Comparison of ENCODE assay signal across 22 cellular contexts in the genomic region with DNA sequence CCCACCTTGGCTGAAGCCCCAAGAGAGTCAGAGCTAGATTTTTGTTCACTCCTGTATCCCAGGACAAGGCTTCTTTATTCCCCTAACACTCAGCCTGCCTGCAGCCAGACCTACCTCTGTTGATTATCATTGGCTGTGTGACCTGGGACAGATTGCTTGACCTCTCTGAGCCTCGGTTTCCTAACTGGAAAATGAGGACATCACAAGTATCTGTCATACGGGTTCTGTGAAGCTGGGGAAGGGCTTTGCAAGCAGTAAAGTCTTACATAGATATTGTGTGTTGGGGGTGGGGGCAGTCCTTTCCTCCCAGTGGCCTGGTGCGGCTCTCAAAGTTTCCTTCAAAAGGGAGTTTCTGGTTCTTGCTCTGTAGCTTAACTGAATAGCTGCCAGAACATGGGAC. TPM values are rescaled to one million over a fixed set of nuclear protein-coding genes. Genes with fewer than 3 reads are reported as not detected.
A peak's percentile ranks its signal among the peaks of the same experiment; 100 is the strongest.
DNase-seq lines count a peak whose midpoint lies in the region; ATAC-seq, FAIRE-seq and TF ChIP-seq lines count a peak whose summit lies in the region.
"Had no signal": no experiment of that assay in that cellular context is flagged by ENCODE, and none has a peak within 500 bp of the region (broad histone marks: within the 10 kb centered on the region; RNA-seq: fewer than 3 reads in every experiment).

No MANE protein-coding gene starts in this region.

- no peak for ATAC-seq in A549
- no peak for ATAC-seq in activated B cell treated with CpG ODN at 0.5 μM for 24 hours (ENCODE audit: low read depth)
- ATAC-seq in memory B cell (ENCODE audit: low read depth), result no peak
- ATAC-seq: SK-N-SH treated with all-trans-retinoic acid at 6 μM for 48 hours had no signal

- no peak for DNase-seq in A549 (ENCODE audit: low read depth in 1 of 2, low spot score in 1 of 2)
- DNase-seq in activated B cell treated with CpG ODN at 0.5 μM for 24 hours, result no peak
- DNase-seq in memory B cell (ENCODE audit: low spot score in 2 of 2), result no peak
- DNase-seq in mesenteric fat pad (ENCODE audit: low spot score), result no peak
- DNase-seq in head of caudate nucleus, result no peak
- no peak for DNase-seq in GM20000 (ENCODE audit: low spot score)
- DNase-seq in D341Med (ENCODE audit: low spot score), result no peak
- DNase-seq: ACHN; AML-193; Calu3; CD4-positive, alpha-beta T cell; DMS79 treated with DMSO at 0.1 percent for 48 hours; NCI-H1417 treated with DMSO at 0.1 percent for 48 hours; NCI-H1930; NCI-H446; NCI-H69; SHP77 treated with DMSO at 0.1 percent for 48 hours had no signal

- peak overlapping the region in 1 of 11 experiments; percentile 5; a peak in 1 of 22 replicates for H3K9ac ChIP-seq in BLaER1 treated with 17β-estradiol and CSF1 and Interleukin-3, amounts not matched to agents 10 nM and 100 nM

- no peak for FAIRE-seq in A549 (lab: Jason Lieb, UNC)
- FAIRE-seq: GM12891, GM18507, H54 had no signal

- no peaks in the 10 kb centered on the region for H3K36me3 ChIP-seq in BLaER1 treated with 17β-estradiol and CSF1 and Interleukin-3, amounts not matched to agents 10 nM and 100 nM

- H3K9me3 ChIP-seq in A549, result no peaks in the 10 kb centered on the region
- no peaks in the 10 kb centered on the region for H3K9me3 ChIP-seq in BLaER1 treated with 17β-estradiol and CSF1 and Interleukin-3, amounts not matched to agents 10 nM and 100 nM (replicated peaks in 1 of 11)

- no peak overlapping the region for H3K4me2 ChIP-seq in A549
- peak overlapping the region in 9 of 11 experiments; percentile 20 to 95 (median 52); a peak in 11 of 22 replicates for H3K4me2 ChIP-seq in BLaER1 treated with 17β-estradiol and CSF1 and Interleukin-3, amounts not matched to agents 10 nM and 100 nM

- H3K27me3 Mint-ChIP-seq in activated B cell treated with CpG ODN at 0.5 μM for 24 hours, result no peaks in the 10 kb centered on the region
- H3K27me3 Mint-ChIP-seq in memory B cell, result no peaks in the 10 kb centered on the region

- TF ChIP-seq EP300 in A549 (IDR thresholded peaks at IDR 0.05), result no peak

- H3K4me3 Mint-ChIP-seq in activated B cell treated with CpG ODN at 0.5 μM for 24 hours, result no peak overlapping the region
- H3K4me3 Mint-ChIP-seq in memory B cell, result no peak overlapping the region

- peaks cover 16% of the 10 kb centered on the region for H3K36me3 Mint-ChIP-seq in activated B cell treated with CpG ODN at 0.5 μM for 24 hours (ENCODE audit: low read depth)
- H3K36me3 Mint-ChIP-seq in memory B cell, result peaks cover 4% of the 10 kb centered on the region

- no peak overlapping the region for H3K4me3 ChIP-seq in A549
- H3K4me3 ChIP-seq in BLaER1 treated with 17β-estradiol and CSF1 and Interleukin-3, amounts not matched to agents 10 nM and 100 nM, result no peak overlapping the region

- peaks cover 30% of the 10 kb centered on the region for H3K4me1 ChIP-seq in A549
- H3K4me1 ChIP-seq in BLaER1 treated with 17β-estradiol and CSF1 and Interleukin-3, amounts not matched to agents 10 nM and 100 nM, result peaks cover 35 to 73% (median 65%) of the 10 kb centered on the region in 10 experiments

- H3K27ac Mint-ChIP-seq in activated B cell treated with CpG ODN at 0.5 μM for 24 hours, result peak overlapping the region; percentile 63
- peak overlapping the region; percentile 46 for H3K27ac Mint-ChIP-seq in memory B cell
- H3K27ac Mint-ChIP-seq: CD4-positive, alpha-beta T cell had no signal

- 0 out of 6 replicates have a peak overlapping the region, but pooled peaks of 1 of the 2 experiments have one; percentile 29 for H3K27ac ChIP-seq in A549
- H3K27ac ChIP-seq in BLaER1 treated with 17β-estradiol and CSF1 and Interleukin-3, amounts not matched to agents 10 nM and 100 nM, result no peak overlapping the region

- H3K9me3 Mint-ChIP-seq in activated B cell treated with CpG ODN at 0.5 μM for 24 hours, result no peaks in the 10 kb centered on the region
- H3K9me3 Mint-ChIP-seq in memory B cell, result no peaks in the 10 kb centered on the region
- H3K9me3 Mint-ChIP-seq: CD4-positive, alpha-beta T cell had no signal

- H3K4me1 Mint-ChIP-seq in activated B cell treated with CpG ODN at 0.5 μM for 24 hours, result peaks cover 59% of the 10 kb centered on the region
- peaks cover 31% of the 10 kb centered on the region for H3K4me1 Mint-ChIP-seq in memory B cell

- H4K20me1 ChIP-seq in BLaER1 treated with 17β-estradiol and CSF1 and Interleukin-3, amounts not matched to agents 10 nM and 100 nM, result peaks cover 0 to 6% (median 2%) of the 10 kb centered on the region in 11 experiments; a peak in 8 of 22 replicates

- no peak for TF ChIP-seq RAD21 in A549 (conservative IDR thresholded peaks at IDR 0.05 in 1 of 2, IDR thresholded peaks at IDR 0.05 in 1 of 2)

- 86% methylated on average over 3 of the region's 3 CpGs for WGBS in A549 (ENCODE audit: missing lambda C conversion rate)

- H3K27me3 ChIP-seq in BLaER1 treated with 17β-estradiol and CSF1 and Interleukin-3, amounts not matched to agents 10 nM and 100 nM, result peaks cover 0 to 6% (median 0%) of the 10 kb centered on the region in 11 experiments; a peak in 1 of 22 replicates

- POLR2A ChIA-PET in A549 (lab: Yijun Ruan, JAX) (no interaction called here), activated B cell treated with CpG ODN at 0.5 μM for 24 hours (lab: Charles Lee) (interaction anchor here (1.5 to 3.7 kb wide), 2 partner anchors 10 to 37 kb away, joined by 4 to 53 read pairs; no protein-coding TSS in a partner anchor)

- CTCF ChIA-PET in A549 (lab: Yijun Ruan, JAX), result interaction anchor here (0.7 to 3.6 kb wide), 5 partner anchors 26 to 280 kb away, joined by 3 to 14 read pairs (median 4); no protein-coding TSS in a partner anchor
- CTCF ChIA-PET in activated B cell treated with CpG ODN at 0.5 μM for 24 hours (lab: Charles Lee), result no interaction called here

- TF ChIP-seq CTCF in A549 (IDR thresholded peaks at IDR 0.05) (no peak), activated B cell treated with CpG ODN at 0.5 μM for 24 hours (IDR thresholded peaks at IDR 0.05) (no peak), GM20000 (IDR thresholded peaks at IDR 0.05; ENCODE audit: extremely low read depth, missing control alignments) (no peak)

- no peak for TF ChIP-seq POLR2A in A549 (IDR thresholded peaks at IDR 0.05; ENCODE audit: low read length)

- intact Hi-C loops in activated B cell treated with CpG ODN at 0.5 μM for 24 hours (cut with micrococcal nuclease), result loop anchor here (2.0 kb wide), 1 partner anchor 16 kb away; no protein-coding TSS in a partner anchor
- intact Hi-C loops in head of caudate nucleus (cut with DNase I), result no loop called here

TF ChIP-seq in A549, 52 proteins besides CTCF, POLR2A, EP300 and RAD21:
- TF ChIP-seq ZFP36 (IDR thresholded peaks at IDR 0.05; ENCODE audit: borderline replicate concordance, partially characterized antibody) (peak; percentile 21), CHD2 (IDR thresholded peaks at IDR 0.05; ENCODE audit: low read length, partially characterized antibody) (no peak)
TF ChIP-seq in A549: peak in this region for 1.

RNA-seq across cellular contexts. Expression of gene NEK6, which starts 2.5 kb away (rescaled TPM):
- polyA plus RNA-seq in A549 (2011; rRNA removed) (33.7 and 38.7 TPM in 2 replicates), A549 (2017; fragmentation: RNase III; extraction: RNeasy Plus Mini Kit Qiagen cat#74134 plus additional on column Dnase treatment) (26.1 to 38.6 TPM (median 29.8 TPM) in 3 replicates)
- polyA plus RNA-seq in A549 (2012; cell fraction: cytosol; rRNA removed), result 52.0 and 59.5 TPM in 2 replicates
- polyA plus RNA-seq in A549 (2012; cell fraction: nucleus; rRNA removed), result 64.3 and 69.2 TPM in 2 replicates
- polyA minus RNA-seq in A549 (2011; rRNA and poly(A)+ RNA removed), result 49.7 and 58.1 TPM in 2 replicates
- total RNA-seq in activated B cell treated with CpG ODN at 0.5 μM for 24 hours (110 and 115 TPM in 2 replicates), mesenteric fat pad (97.9 TPM)
